18 cellular contexts compared by ENCODE assay signal in genomic region chr15:85137507-85138175, GRCh38.
DNase-seq lines count a peak whose midpoint lies in the region; ATAC-seq and TF ChIP-seq lines count a peak whose summit lies in the region.
"Had no signal": no experiment of that assay in that cellular context is flagged by ENCODE, and none has a peak within 500 bp of the region (broad histone marks: within the 10 kb centered on the region; RNA-seq: fewer than 3 reads in every experiment).

No MANE protein-coding gene starts in this region.

- no peaks in the 10 kb centered on the region for H3K79me2 ChIP-seq in hepatocyte

- no peak overlapping the region for H3K27ac ChIP-seq in hepatocyte
- H3K27ac ChIP-seq: HL-60, KMS-11, prostate gland, stomach, vagina had no signal

- DNase-seq in DMS 273 (lab: John Stamatoyannopoulos, UW; ENCODE audit: unreplicated experiment) (peak; percentile 95), NCI-H146 (lab: John Stamatoyannopoulos, UW) (peak; percentile 74), NCI-H510A treated with DMSO at 0.1 percent for 48 hours (lab: John Stamatoyannopoulos, UW) (peak; percentile 80), hepatocyte (ENCODE audit: low spot score) (no peak), activated T-cell treated with anti-CD3 and anti-CD28 coated beads for 4 hours (no peak), A172 (ENCODE audit: low spot score) (no peak)
- no peak for DNase-seq in stimulated activated naive CD8-positive, alpha-beta T cell treated with anti-CD3 and anti-CD28 coated beads, Interleukin-15, Interleukin-2, amounts not matched to agents 100 U/mL and 50 U/mL, for 24 hours
- no peak for DNase-seq in activated CD4-positive, CD25-positive, alpha-beta regulatory T cell treated with anti-CD3 and anti-CD28 coated beads, Interleukin-2, amount 50 U/mL, for 72 hours
- DNase-seq: central memory CD4-positive, alpha-beta T cell; effector memory CD8-positive, alpha-beta T cell; naive thymus-derived CD8-positive, alpha-beta T cell; NCI-H2029; OCI-M1; stomach had no signal

- H3K4me3 ChIP-seq in hepatocyte: no peak overlapping the region
- H3K4me3 ChIP-seq: prostate gland, stomach, vagina had no signal

- H3K9me2 ChIP-seq in hepatocyte (replicated peaks; ENCODE audit: insufficient read depth): no peaks in the 10 kb centered on the region

- H2AFZ ChIP-seq in hepatocyte: no peak overlapping the region

- no peaks in the 10 kb centered on the region for H3K9me3 ChIP-seq in hepatocyte (ENCODE audit: low read depth)
- H3K9me3 ChIP-seq: prostate gland, stomach, vagina had no signal

- H4K20me1 ChIP-seq in hepatocyte (ENCODE audit: insufficient read depth, poor library complexity, severe bottlenecking): no peaks in the 10 kb centered on the region

- peak overlapping the region; percentile 37 for H3K4me2 ChIP-seq in hepatocyte
- H3K4me2 ChIP-seq: KMS-11 had no signal

- no peak for TF ChIP-seq CTCF in hepatocyte (IDR thresholded peaks at IDR 0.05; ENCODE audit: poor library complexity)

- ATAC-seq in stimulated activated naive CD8-positive, alpha-beta T cell treated with anti-CD3 and anti-CD28 coated beads, Interleukin-15, Interleukin-2, amounts not matched to agents 100 U/mL and 50 U/mL, for 24 hours: no peak
- ATAC-seq: effector memory CD8-positive, alpha-beta T cell; naive thymus-derived CD8-positive, alpha-beta T cell had no signal

- H3K4me1 ChIP-seq in hepatocyte (ENCODE audit: insufficient read depth): peaks cover 2% of the 10 kb centered on the region
- H3K4me1 ChIP-seq: prostate gland, vagina had no signal

- no peaks in the 10 kb centered on the region for H3K27me3 ChIP-seq in hepatocyte
- H3K27me3 ChIP-seq: stomach, vagina had no signal

- H3K36me3 ChIP-seq in hepatocyte (replicated peaks; ENCODE audit: insufficient read depth, low read depth): no peaks in the 10 kb centered on the region
- H3K36me3 ChIP-seq: prostate gland had no signal

- 35% methylated on average over 11 of the region's 11 CpGs for WGBS in hepatocyte (ENCODE audit: low lambda C conversion rate, missing lambda C conversion rate)

Comparison
In these comparisons a context has a peak if more than half of its experiments do, and no peak if none do; other contexts are left out.
1. DNase-seq: peak in DMS 273 (single experiment), NCI-H146 (single experiment) and NCI-H510A treated with DMSO at 0.1 percent for 48 hours (single experiment); none in hepatocyte (single experiment), activated T-cell treated with anti-CD3 and anti-CD28 coated beads for 4 hours (single experiment), A172 (single experiment), stimulated activated naive CD8-positive, alpha-beta T cell treated with anti-CD3 and anti-CD28 coated beads, Interleukin-15, Interleukin-2, amounts not matched to agents 100 U/mL and 50 U/mL, for 24 hours (single experiment) and activated CD4-positive, CD25-positive, alpha-beta regulatory T cell treated with anti-CD3 and anti-CD28 coated beads, Interleukin-2, amount 50 U/mL, for 72 hours (single experiment).